Comparison of ENCODE assay signal across 8 cellular contexts in genomic region chr6:117829594-117830319, GRCh38.
DNase-seq lines count a peak whose midpoint lies in the region; ATAC-seq, FAIRE-seq and TF ChIP-seq lines count a peak whose summit lies in the region.

No MANE protein-coding gene starts in this region.

- no peaks in the 10 kb centered on the region for H3K36me3 ChIP-seq in HepG2 (replicated peaks in 1 of 2; ENCODE audit: control insufficient read depth in 1 of 2, insufficient read depth in 2 of 2, low read length in 2 of 2)

- no peaks in the 10 kb centered on the region for H3K36me3 Mint-ChIP-seq in activated T-helper 2 cell treated with anti-CD3 and anti-CD28 coated beads, Interferon-gamma antibody, Interleukin-2, Interleukin-4, amounts not matched to agents 10 μg/mL and 5 μg/mL and 100 μg/mL, durations not matched to agents 14 hours and 24 hours and 36 hours (ENCODE audit: low read depth)

- no peak overlapping the region for H2AFZ ChIP-seq in HepG2 (ENCODE audit: low read length)

- no peaks in the 10 kb centered on the region for H3K9me3 Mint-ChIP-seq in activated T-helper 2 cell treated with anti-CD3 and anti-CD28 coated beads, Interferon-gamma antibody, Interleukin-2, Interleukin-4, amounts not matched to agents 10 μg/mL and 5 μg/mL and 100 μg/mL, durations not matched to agents 14 hours and 24 hours and 36 hours

- DNase-seq in GM12892 (ENCODE audit: insufficient read length) (no peak), HT1080 (ENCODE audit: low read depth) (peak; percentile 42), HepG2 (ENCODE audit: low spot score) (peak; percentile 44)
- no peak for DNase-seq in stimulated activated CD4-positive, alpha-beta T cell treated with anti-CD3 and anti-CD28 coated beads, Interleukin-4, amount 100 ng/mL, for 4 hours
- DNase-seq in activated T-helper 2 cell treated with anti-CD3 and anti-CD28 coated beads, Interferon-gamma antibody, Interleukin-2, Interleukin-4, amounts not matched to agents 10 μg/mL and 5 μg/mL and 100 μg/mL, durations not matched to agents 14 hours and 24 hours and 36 hours (ENCODE audit: low spot score) = no peak
- DNase-seq in stimulated activated naive CD8-positive, alpha-beta T cell treated with anti-CD3 and anti-CD28 coated beads, Interleukin-15, Interleukin-2, amounts not matched to agents 100 U/mL and 50 U/mL, for 24 hours = no peak

- TF ChIP-seq CTCF in VCaP (conservative IDR thresholded peaks at IDR 0.05) (peak; percentile 75), HepG2 (CRISPR knock-in tag; IDR thresholded peaks at IDR 0.05) (peak; percentile 58)

- in situ Hi-C loops in HepG2 (cut with HindIII; ENCODE audit: extremely low pct_ligation_motif_present, low pct_unique_long_range_greater_than_20kb) = loop anchor here (5.0 to 25.0 kb wide), 2 partner anchors 477 to 758 kb away; no protein-coding TSS in a partner anchor

- H3K79me2 ChIP-seq in HepG2 (ENCODE audit: insufficient read depth, low read length) = no peaks in the 10 kb centered on the region

- no peak overlapping the region for H3K27ac Mint-ChIP-seq in activated T-helper 2 cell treated with anti-CD3 and anti-CD28 coated beads, Interferon-gamma antibody, Interleukin-2, Interleukin-4, amounts not matched to agents 10 μg/mL and 5 μg/mL and 100 μg/mL, durations not matched to agents 14 hours and 24 hours and 36 hours

- peaks cover 4% of the 10 kb centered on the region for H3K27me3 Mint-ChIP-seq in activated T-helper 2 cell treated with anti-CD3 and anti-CD28 coated beads, Interferon-gamma antibody, Interleukin-2, Interleukin-4, amounts not matched to agents 10 μg/mL and 5 μg/mL and 100 μg/mL, durations not matched to agents 14 hours and 24 hours and 36 hours (ENCODE audit: low read depth)

- FAIRE-seq in GM12892 (lab: Jason Lieb, UNC) = peak; percentile 33
- FAIRE-seq in HepG2 (lab: Jason Lieb, UNC) = no peak

- no TSS peak for BruUV-seq in HepG2 (replicated peaks; lab: Mats Ljungman, UMichigan)

- no peaks in the 10 kb centered on the region for H3K9me3 ChIP-seq in HepG2 (ENCODE audit: low read length)

- POLR2A ChIA-PET in HepG2 (lab: Yijun Ruan, JAX) = no interaction called here

- TF ChIP-seq EP300 in HepG2 (IDR thresholded peaks at IDR 0.05; ENCODE audit: low read depth in 2 of 2, low read length in 2 of 2) (no peak), HepG2 (CRISPR knock-in tag; IDR thresholded peaks at IDR 0.05; ENCODE audit: borderline replicate concordance) (no peak)

- peak overlapping the region; percentile 49; the same call in 1 of the 2 replicates for H3K27ac ChIP-seq in VCaP
- no peak overlapping the region for H3K27ac ChIP-seq in HepG2 (ENCODE audit: extremely low read length, insufficient read depth, low read length)

- CTCF ChIA-PET in HepG2 (lab: Yijun Ruan, JAX; ENCODE audit: low intra/inter-chr PET ratio, low total read pairs) = interaction anchor here (0.7 to 3.0 kb wide), 3 partner anchors 380 to 858 kb away, joined by 3 to 21 read pairs (median 4); no protein-coding TSS in a partner anchor

- intact Hi-C loops in HepG2 (cut with micrococcal nuclease; ENCODE audit: unreplicated experiment) = loop anchor here (1.0 to 10.0 kb wide), 5 partner anchors 225 to 857 kb away; partner anchors contain the start of gene GOPC
- intact Hi-C loops in activated T-helper 2 cell treated with anti-CD3 and anti-CD28 coated beads, Interferon-gamma antibody, Interleukin-2, Interleukin-4, amounts not matched to agents 10 μg/mL and 5 μg/mL and 100 μg/mL, durations not matched to agents 14 hours and 24 hours and 36 hours (cut with micrococcal nuclease) = no loop called here

- TF ChIP-seq POLR2A in GM12892 (IDR thresholded peaks at IDR 0.05; ENCODE audit: low read depth, low read length) (no peak), HepG2 (IDR thresholded peaks at IDR 0.05; ENCODE audit: insufficient read depth in 1 of 2, low read depth in 2 of 2, low read length in 2 of 2) (no peak)

- ATAC-seq in HepG2 (peak; percentile 95), GM18511 (IDR thresholded peaks at IDR 0.05; ENCODE audit: unreplicated experiment) (no peak)
- no peak for ATAC-seq in stimulated activated naive CD8-positive, alpha-beta T cell treated with anti-CD3 and anti-CD28 coated beads, Interleukin-15, Interleukin-2, amounts not matched to agents 100 U/mL and 50 U/mL, for 24 hours

- no peak overlapping the region for H3K9ac ChIP-seq in HepG2 (ENCODE audit: insufficient read depth, low read depth, low read length)

- no peaks in the 10 kb centered on the region for H3K27me3 ChIP-seq in HepG2 (ENCODE audit: control insufficient read depth in 1 of 2, insufficient read depth in 2 of 2, low read length in 2 of 2)

- H3K4me1 ChIP-seq in HepG2 (ENCODE audit: insufficient read depth, low read length) = no peaks in the 10 kb centered on the region

- H3K4me3 ChIP-seq in HepG2 (replicated peaks in 1 of 3; ENCODE audit: insufficient read depth in 1 of 3, low read depth in 2 of 3, low read length in 3 of 3) = no peak overlapping the region; a peak in 1 of 6 replicates

- H4K20me1 ChIP-seq in HepG2 (ENCODE audit: insufficient read depth, low read length) = no peaks in the 10 kb centered on the region

- under 1% methylated on average over 8 of the region's 8 CpGs for WGBS in HepG2 (ENCODE audit: low lambda C conversion rate)

- no peak overlapping the region for H3K4me3 Mint-ChIP-seq in activated T-helper 2 cell treated with anti-CD3 and anti-CD28 coated beads, Interferon-gamma antibody, Interleukin-2, Interleukin-4, amounts not matched to agents 10 μg/mL and 5 μg/mL and 100 μg/mL, durations not matched to agents 14 hours and 24 hours and 36 hours (ENCODE audit: low read depth)

- no peak for TF ChIP-seq RAD21 in HepG2 (CRISPR knock-in tag; IDR thresholded peaks at IDR 0.05)

- H3K4me2 ChIP-seq in HepG2 (ENCODE audit: low read depth, low read length) = peak overlapping the region; percentile 66

- no peaks in the 10 kb centered on the region for H3K4me1 Mint-ChIP-seq in activated T-helper 2 cell treated with anti-CD3 and anti-CD28 coated beads, Interferon-gamma antibody, Interleukin-2, Interleukin-4, amounts not matched to agents 10 μg/mL and 5 μg/mL and 100 μg/mL, durations not matched to agents 14 hours and 24 hours and 36 hours (ENCODE audit: low read depth)

TF ChIP-seq in HepG2, 621 proteins besides CTCF, POLR2A, EP300 and RAD21:
- TF ChIP-seq AGO2 (optimal IDR thresholded peaks at IDR 0.05; ENCODE audit: low read depth, low read length) (no peak), ZNF362 (CRISPR knock-in tag; IDR thresholded peaks at IDR 0.05; ENCODE audit: borderline replicate concordance) (peak; percentile 92), ZNF570 (CRISPR knock-in tag; IDR thresholded peaks at IDR 0.05; ENCODE audit: borderline replicate concordance) (no peak), ZNF121 (CRISPR knock-in tag; IDR thresholded peaks at IDR 0.05) (no peak), STAG1 (CRISPR knock-in tag; IDR thresholded peaks at IDR 0.05) (peak; percentile 73), ARID2 (CRISPR knock-in tag; IDR thresholded peaks at IDR 0.05; ENCODE audit: borderline replicate concordance) (0 out of 2 replicates have a peak, but pooled peaks have one; percentile 27), NFE2L2 (IDR thresholded peaks at IDR 0.05; ENCODE audit: low read length) (peak; percentile 32; the same call in 1 of the 2 replicates), SMC3 (IDR thresholded peaks at IDR 0.05; ENCODE audit: low read length) (peak; percentile 70), RNF219 (CRISPR knock-in tag; IDR thresholded peaks at IDR 0.05) (no peak)

Comparison
In these comparisons a context has a peak if more than half of its experiments do, and no peak if none do; other contexts are left out.
1. DNase-seq: peak in HT1080 (single experiment) and HepG2 (single experiment); none in GM12892 (single experiment), stimulated activated CD4-positive, alpha-beta T cell treated with anti-CD3 and anti-CD28 coated beads, Interleukin-4, amount 100 ng/mL, for 4 hours (0 of 2), activated T-helper 2 cell treated with anti-CD3 and anti-CD28 coated beads, Interferon-gamma antibody, Interleukin-2, Interleukin-4, amounts not matched to agents 10 μg/mL and 5 μg/mL and 100 μg/mL, durations not matched to agents 14 hours and 24 hours and 36 hours (single experiment) and stimulated activated naive CD8-positive, alpha-beta T cell treated with anti-CD3 and anti-CD28 coated beads, Interleukin-15, Interleukin-2, amounts not matched to agents 100 U/mL and 50 U/mL, for 24 hours (single experiment).